1 cellular context compared by ENCODE assay signal in the genomic region with DNA sequence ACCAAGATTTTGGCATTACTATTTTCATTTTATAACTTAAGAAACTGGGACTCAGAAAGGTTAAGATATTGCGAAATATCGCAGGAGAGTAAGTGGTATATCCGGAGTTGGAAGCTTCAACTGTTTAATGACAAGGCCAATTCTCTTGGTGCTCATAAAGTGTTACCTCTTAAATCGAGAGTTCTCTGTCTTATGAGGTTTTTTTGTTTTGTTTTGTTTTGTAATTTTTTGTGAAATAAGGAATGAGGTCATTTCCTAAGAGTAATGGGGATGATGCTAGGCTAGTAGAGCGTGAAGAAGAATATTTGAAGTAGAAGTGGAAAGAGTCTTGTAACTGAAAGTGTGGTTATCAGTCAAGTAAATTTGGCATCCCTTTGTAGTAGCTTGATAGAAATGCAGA.
TF ChIP-seq lines count a peak whose summit lies in the region.

No MANE protein-coding gene starts in this region.

TF ChIP-seq in IMR-90, 13 proteins besides CTCF, POLR2A, EP300 and RAD21 (continued from another document):
- TF ChIP-seq, protein P1, sequence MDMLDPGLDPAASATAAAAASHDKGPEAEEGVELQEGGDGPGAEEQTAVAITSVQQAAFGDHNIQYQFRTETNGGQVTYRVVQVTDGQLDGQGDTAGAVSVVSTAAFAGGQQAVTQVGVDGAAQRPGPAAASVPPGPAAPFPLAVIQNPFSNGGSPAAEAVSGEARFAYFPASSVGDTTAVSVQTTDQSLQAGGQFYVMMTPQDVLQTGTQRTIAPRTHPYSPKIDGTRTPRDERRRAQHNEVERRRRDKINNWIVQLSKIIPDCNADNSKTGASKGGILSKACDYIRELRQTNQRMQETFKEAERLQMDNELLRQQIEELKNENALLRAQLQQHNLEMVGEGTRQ (IDR thresholded peaks at IDR 0.05; ENCODE audit: low read depth, low read length) = no peak
- TF ChIP-seq, protein P2, sequence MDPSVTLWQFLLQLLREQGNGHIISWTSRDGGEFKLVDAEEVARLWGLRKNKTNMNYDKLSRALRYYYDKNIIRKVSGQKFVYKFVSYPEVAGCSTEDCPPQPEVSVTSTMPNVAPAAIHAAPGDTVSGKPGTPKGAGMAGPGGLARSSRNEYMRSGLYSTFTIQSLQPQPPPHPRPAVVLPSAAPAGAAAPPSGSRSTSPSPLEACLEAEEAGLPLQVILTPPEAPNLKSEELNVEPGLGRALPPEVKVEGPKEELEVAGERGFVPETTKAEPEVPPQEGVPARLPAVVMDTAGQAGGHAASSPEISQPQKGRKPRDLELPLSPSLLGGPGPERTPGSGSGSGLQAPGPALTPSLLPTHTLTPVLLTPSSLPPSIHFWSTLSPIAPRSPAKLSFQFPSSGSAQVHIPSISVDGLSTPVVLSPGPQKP (IDR thresholded peaks at IDR 0.05; ENCODE audit: borderline replicate concordance, low read depth, low read length) = no peak
